Comparison of ENCODE assay signal across 2 cellular contexts in the genomic region with DNA sequence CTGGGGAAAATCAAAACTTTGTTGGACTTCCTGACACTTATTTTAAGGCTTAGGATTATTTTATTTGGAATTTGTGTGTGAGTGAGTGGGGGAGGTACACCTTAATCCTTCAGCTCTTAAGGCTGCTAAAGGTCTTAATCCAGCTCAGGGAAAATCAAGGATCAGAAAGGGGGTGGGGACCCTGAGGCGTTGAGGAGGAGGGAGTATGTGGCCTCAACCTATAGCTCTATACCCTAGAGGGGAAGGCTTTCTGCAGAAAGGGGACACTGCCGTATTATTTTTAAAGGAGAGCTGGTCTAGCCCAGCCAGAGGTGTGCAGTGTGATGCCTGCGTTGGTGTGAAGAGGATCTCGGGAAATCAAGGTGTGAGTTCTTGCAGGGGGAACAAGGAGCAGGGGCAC.
TF ChIP-seq lines count a peak whose summit lies in the region.

No MANE protein-coding gene starts in this region.

TF ChIP-seq in liver, 16 proteins besides CTCF, POLR2A, EP300 and RAD21:
- TF ChIP-seq ATF3 (IDR thresholded peaks at IDR 0.05) = no peak
- no peak for TF ChIP-seq TAF1 (conservative IDR thresholded peaks at IDR 0.05)
- no peak for TF ChIP-seq NR2F2 (IDR thresholded peaks at IDR 0.05)
- TF ChIP-seq ZBTB33 (IDR thresholded peaks at IDR 0.05) = no peak

TF ChIP-seq in HepG2, 621 proteins besides CTCF, POLR2A, EP300 and RAD21:
- TF ChIP-seq JARID2 (CRISPR knock-in tag; IDR thresholded peaks at IDR 0.05; ENCODE audit: insufficient replicate concordance) = no peak
- TF ChIP-seq ZNF343 (CRISPR knock-in tag; IDR thresholded peaks at IDR 0.05) = no peak
- TF ChIP-seq HOXD1 (CRISPR knock-in tag; IDR thresholded peaks at IDR 0.05) = no peak
- TF ChIP-seq MATR3 (CRISPR knock-in tag; IDR thresholded peaks at IDR 0.05) = no peak
- no peak for TF ChIP-seq PRMT3 (CRISPR knock-in tag; IDR thresholded peaks at IDR 0.05; ENCODE audit: borderline replicate concordance, low read depth)
- no peak for TF ChIP-seq MYC (CRISPR knock-in tag; IDR thresholded peaks at IDR 0.05; ENCODE audit: borderline replicate concordance)
- no peak for TF ChIP-seq ZNF597 (CRISPR knock-in tag; IDR thresholded peaks at IDR 0.05)
- TF ChIP-seq ZFAT (CRISPR knock-in tag; conservative IDR thresholded peaks at IDR 0.05) = no peak
- TF ChIP-seq, protein P1, sequence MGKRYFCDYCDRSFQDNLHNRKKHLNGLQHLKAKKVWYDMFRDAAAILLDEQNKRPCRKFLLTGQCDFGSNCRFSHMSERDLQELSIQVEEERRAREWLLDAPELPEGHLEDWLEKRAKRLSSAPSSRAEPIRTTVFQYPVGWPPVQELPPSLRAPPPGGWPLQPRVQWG (CRISPR knock-in tag; IDR thresholded peaks at IDR 0.05; ENCODE audit: borderline replicate concordance, low read depth) = no peak
- TF ChIP-seq TCF12 (IDR thresholded peaks at IDR 0.05) = no peak
- no peak for TF ChIP-seq TCF12 (CRISPR knock-in tag; IDR thresholded peaks at IDR 0.05)
- TF ChIP-seq, protein P2, sequence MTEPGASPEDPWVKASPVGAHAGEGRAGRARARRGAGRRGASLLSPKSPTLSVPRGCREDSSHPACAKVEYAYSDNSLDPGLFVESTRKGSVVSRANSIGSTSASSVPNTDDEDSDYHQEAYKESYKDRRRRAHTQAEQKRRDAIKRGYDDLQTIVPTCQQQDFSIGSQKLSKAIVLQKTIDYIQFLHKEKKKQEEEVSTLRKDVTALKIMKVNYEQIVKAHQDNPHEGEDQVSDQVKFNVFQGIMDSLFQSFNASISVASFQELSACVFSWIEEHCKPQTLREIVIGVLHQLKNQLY (CRISPR knock-in tag; IDR thresholded peaks at IDR 0.05) = no peak
- TF ChIP-seq GFI1 (CRISPR knock-in tag; IDR thresholded peaks at IDR 0.05; ENCODE audit: borderline replicate concordance) = no peak
- no peak for TF ChIP-seq ZNF747 (CRISPR knock-in tag; IDR thresholded peaks at IDR 0.05; ENCODE audit: borderline replicate concordance)
- no peak for TF ChIP-seq GABPB1 (CRISPR knock-in tag; IDR thresholded peaks at IDR 0.05)
- TF ChIP-seq ZNF614 (CRISPR knock-in tag; IDR thresholded peaks at IDR 0.05; ENCODE audit: borderline replicate concordance) = no peak
- no peak for TF ChIP-seq ZNF510 (CRISPR knock-in tag; IDR thresholded peaks at IDR 0.05; ENCODE audit: low read depth)
- TF ChIP-seq ZBTB21 (CRISPR knock-in tag; IDR thresholded peaks at IDR 0.05) = no peak
- TF ChIP-seq ZNF883 (CRISPR knock-in tag; IDR thresholded peaks at IDR 0.05; ENCODE audit: not compliant biosample characterization) = no peak
